Comparison of ENCODE assay signal across 6 cellular contexts in the genomic region with DNA sequence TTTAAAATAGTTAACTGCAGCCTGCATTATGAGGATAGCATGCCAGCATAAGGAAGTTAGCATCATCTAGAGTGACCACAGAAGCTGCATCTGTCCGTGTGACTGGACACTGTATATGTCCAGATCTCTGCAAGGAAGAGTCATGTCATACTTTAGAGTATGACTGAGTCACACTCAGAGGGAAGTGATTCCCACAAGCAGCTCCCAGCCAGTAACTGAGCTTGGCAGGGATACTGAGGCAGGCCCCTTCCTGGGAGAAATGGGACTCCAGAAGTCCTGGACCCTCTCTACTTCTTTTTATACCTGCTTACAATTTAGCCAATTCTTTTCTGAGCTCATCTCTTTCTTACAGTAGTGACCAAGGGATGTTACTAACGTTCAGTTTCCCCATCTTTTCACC.
A peak's percentile ranks its signal among the peaks of the same experiment; 100 is the strongest.
DNase-seq lines count a peak whose midpoint lies in the region; ATAC-seq and TF ChIP-seq lines count a peak whose summit lies in the region.
"Not testable (repeated sequence)": the region's sequence is repeated elsewhere in the genome, so short reads cannot be mapped to it uniquely, and the experiment has no call there.

No MANE protein-coding gene starts in this region.

- intact Hi-C loops in Right ventricle myocardium inferior (cut with DNase I): not testable (repeated sequence)

- in situ Hi-C loops in astrocyte of the spinal cord (cut with HindIII; ENCODE audit: low sequenced_read_pairs): not testable (repeated sequence)

- H3K27ac Mint-ChIP-seq in osteocyte (ENCODE audit: unreplicated experiment): not testable (repeated sequence)

- not testable (repeated sequence) for H3K4me3 ChIP-seq in astrocyte of the spinal cord (ENCODE audit: low read depth, low read length)

- not testable (repeated sequence) for H3K27me3 Mint-ChIP-seq in osteocyte (ENCODE audit: unreplicated experiment)

- H3K9me3 Mint-ChIP-seq in osteocyte (ENCODE audit: unreplicated experiment): not testable (repeated sequence)

- H3K4me3 Mint-ChIP-seq in osteocyte (ENCODE audit: unreplicated experiment): not testable (repeated sequence)

- not testable (repeated sequence) for H3K4me1 Mint-ChIP-seq in osteocyte (ENCODE audit: unreplicated experiment)

- DNase-seq in EL (peak; percentile 1), HCEC 1CT (peak; percentile 11), LHCN-M2 (ENCODE audit: low read depth) (peak; percentile 24), astrocyte of the spinal cord (ENCODE audit: low read depth, low spot score) (peak; percentile 0), Right ventricle myocardium inferior (ENCODE audit: missing footprints) (peak; percentile 17), osteocyte (ENCODE audit: extremely low spot score, unreplicated experiment) (peak; percentile 72)

- H3K36me3 Mint-ChIP-seq in osteocyte (ENCODE audit: unreplicated experiment): not testable (repeated sequence)

- TF ChIP-seq CTCF in astrocyte of the spinal cord (IDR thresholded peaks at IDR 0.05; ENCODE audit: low read depth, low read length); osteocyte (IDR thresholded peaks at IDR 0.05): not testable (repeated sequence)

- ATAC-seq in Right ventricle myocardium inferior: not testable (repeated sequence)

Comparison
In these comparisons a context has a peak if more than half of its experiments do, and no peak if none do; other contexts are left out.
1. DNase-seq: peak in every context shown above with its lines; median percentile 72 in osteocyte; 24 in LHCN-M2; 17 in Right ventricle myocardium inferior; 11 in HCEC 1CT; 1 in EL; 0 in astrocyte of the spinal cord.